Comparison of ENCODE assay signal across 9 cellular contexts in genomic region chrX:120672389-120672788, GRCh38. TPM values are rescaled to one million over a fixed set of nuclear protein-coding genes. Genes with fewer than 3 reads are reported as not detected.
DNase-seq lines count a peak whose midpoint lies in the region; ATAC-seq lines count a peak whose summit lies in the region.
"Had no signal": no experiment of that assay in that cellular context is flagged by ENCODE, and none has a peak within 500 bp of the region (broad histone marks: within the 10 kb centered on the region; RNA-seq: fewer than 3 reads in every experiment).

No MANE protein-coding gene starts in this region.

- peak; percentile 91 for ATAC-seq in esophagus mucosa
- ATAC-seq: stimulated activated memory B cell treated with anti-CD40 and anti-IgM and Interleukin-4, amounts not matched to agents 10 μg/mL and 1 μg/mL and 100 μg/mL, for 72 hours had no signal

- peak; percentile 72 for DNase-seq in AG08395 (ENCODE audit: low spot score)
- DNase-seq in NCI-H460 (ENCODE audit: extremely low read depth, low read depth): peak; percentile 16
- peak; percentile 49 for DNase-seq in myocyte (ENCODE audit: low read depth)
- DNase-seq in stimulated activated CD4-positive, alpha-beta T cell treated with anti-CD3 and anti-CD28 coated beads, Interleukin-12 subunit alpha, Interleukin-12 subunit beta, amount 100 ng/mL, for 4 hours: no peak
- no peak for DNase-seq in stimulated activated CD4-positive, alpha-beta T cell treated with anti-CD3 and anti-CD28 coated beads, Interleukin-1b, Interleukin-23, amount 100 ng/mL, for 48 hours
- DNase-seq in DMS153 treated with DMSO at 0.1 percent for 48 hours (lab: John Stamatoyannopoulos, UW; ENCODE audit: unreplicated experiment): no peak
- DNase-seq in inferior parietal cortex (ENCODE audit: extremely low spot score): no peak

RNA-seq across cellular contexts. Expression of gene C1GALT1C1, which starts 42.5 kb away (rescaled TPM):
- 35.2 and 38.1 TPM in 2 replicates for total RNA-seq in NCI-H460 (2014; rRNA removed; shearing (Covaris generic))
- 62.4 and 64.5 TPM in 2 replicates for polyA plus RNA-seq in NCI-H460 (2014; cell fraction: nucleus; rRNA removed)
- total RNA-seq in esophagus mucosa (8.8 TPM), myocyte (18.0 and 20.1 TPM in 2 replicates)
- 11.6 TPM for polyA plus RNA-seq in myocyte (2012)

Comparison
In these comparisons a context has a peak if more than half of its experiments do, and no peak if none do; other contexts are left out.
1. DNase-seq: peak in AG08395 (single experiment), NCI-H460 (single experiment) and myocyte (single experiment); none in stimulated activated CD4-positive, alpha-beta T cell treated with anti-CD3 and anti-CD28 coated beads, Interleukin-12 subunit alpha, Interleukin-12 subunit beta, amount 100 ng/mL, for 4 hours (single experiment), stimulated activated CD4-positive, alpha-beta T cell treated with anti-CD3 and anti-CD28 coated beads, Interleukin-1b, Interleukin-23, amount 100 ng/mL, for 48 hours (single experiment), DMS153 treated with DMSO at 0.1 percent for 48 hours (single experiment) and inferior parietal cortex (single experiment).